In genomic region chr3:176814252-176814651, GRCh38 we compare ENCODE assay signal across 8 cellular contexts.
A peak's percentile ranks its signal among the peaks of the same experiment; 100 is the strongest.
DNase-seq lines count a peak whose midpoint lies in the region; ATAC-seq and TF ChIP-seq lines count a peak whose summit lies in the region.

No MANE protein-coding gene starts in this region.

- H3K4me1 ChIP-seq in lung (ENCODE audit: control insufficient read depth in 2 of 2, insufficient read depth in 2 of 2, low read length in 2 of 2) = no peaks in the 10 kb centered on the region

- H3K27ac ChIP-seq in lung (ENCODE audit: low read depth in 1 of 2, low read length in 1 of 2) = no peak overlapping the region

- TF ChIP-seq CTCF in choroid plexus epithelial cell (conservative IDR thresholded peaks at IDR 0.05; ENCODE audit: low read depth, low read length) (peak; percentile 85), lung (IDR thresholded peaks at IDR 0.05; ENCODE audit: control extremely low read depth, extremely low read depth) (peak; percentile 10)

- WGBS in lung, 2 donors = 9 to 12% methylated on average over 12 of the region's 12 CpGs

- H3K4me3 ChIP-seq in choroid plexus epithelial cell (ENCODE audit: low read depth, low read length) (no peak overlapping the region), lung (no peak overlapping the region)

- H3K9me3 ChIP-seq in lung (ENCODE audit: control insufficient read depth in 2 of 2, insufficient read depth in 1 of 2, low read length in 1 of 2) = no peaks in the 10 kb centered on the region

- DNase-seq in Ammon's horn (ENCODE audit: low spot score) (peak; percentile 40), NCI-H446 treated with DMSO at 0.1 percent for 48 hours (lab: John Stamatoyannopoulos, UW) (peak; percentile 77), choroid plexus epithelial cell (ENCODE audit: low read depth) (peak; percentile 78), lung (ENCODE audit: low spot score) (no peak), NCI-H510A (lab: John Stamatoyannopoulos, UW) (no peak), GDM1 (lab: John Stamatoyannopoulos, UW) (no peak)

- H3K27me3 ChIP-seq in lung (ENCODE audit: control insufficient read depth, insufficient read depth) = no peaks in the 10 kb centered on the region

- peak; percentile 98 for ATAC-seq in GM18519 (IDR thresholded peaks at IDR 0.05; ENCODE audit: low FRiP score, unreplicated experiment)
- ATAC-seq in HG02870 (IDR thresholded peaks at IDR 0.05; ENCODE audit: unreplicated experiment) = peak; percentile 98
- ATAC-seq in lung (ENCODE audit: insufficient read depth, low FRiP score) = peak; percentile 19

- no peaks in the 10 kb centered on the region for H3K36me3 ChIP-seq in lung (ENCODE audit: control insufficient read depth in 2 of 2, insufficient read depth in 2 of 2, low read length in 2 of 2)

Comparison
In these comparisons a context has a peak if more than half of its experiments do, and no peak if none do; other contexts are left out.
1. DNase-seq: peak in Ammon's horn (single experiment), NCI-H446 treated with DMSO at 0.1 percent for 48 hours (single experiment) and choroid plexus epithelial cell (single experiment); none in lung (single experiment), NCI-H510A (single experiment) and GDM1 (single experiment).
2. ATAC-seq: peak in every context shown above with its lines; median percentile 98 in GM18519; 98 in HG02870; 19 in lung.